ENCODE assay signal across 14 cellular contexts in the genomic region with DNA sequence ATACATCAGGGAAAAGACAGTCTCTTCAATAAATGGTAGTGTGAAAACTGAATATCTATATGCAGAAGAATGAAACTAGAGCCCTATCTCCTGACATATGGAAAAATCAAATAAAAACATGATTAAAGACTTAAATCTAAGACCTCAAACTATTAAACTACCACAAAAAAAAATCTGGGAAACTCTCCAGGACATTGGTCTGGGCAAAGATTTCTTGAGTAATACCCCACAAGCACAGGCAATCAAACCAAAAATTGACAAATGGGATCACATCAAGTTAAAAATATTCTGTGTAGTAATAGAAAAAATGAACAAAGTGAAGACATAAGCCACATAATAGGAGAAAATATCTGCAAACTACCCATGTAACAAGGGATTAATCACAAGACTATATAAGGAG.
DNase-seq lines count a peak whose midpoint lies in the region; ATAC-seq and TF ChIP-seq lines count a peak whose summit lies in the region.
"Had no signal": no experiment of that assay in that cellular context is flagged by ENCODE, and none has a peak within 500 bp of the region (broad histone marks: within the 10 kb centered on the region; RNA-seq: fewer than 3 reads in every experiment).

No MANE protein-coding gene starts in this region.

- TF ChIP-seq CTCF in foreskin keratinocyte (conservative IDR thresholded peaks at IDR 0.05), result no peak

- no peaks in the 10 kb centered on the region for H3K27me3 ChIP-seq in foreskin keratinocyte

- no peak for ATAC-seq in foreskin keratinocyte
- no peak for ATAC-seq in HG03520 (IDR thresholded peaks at IDR 0.05; ENCODE audit: unreplicated experiment)
- ATAC-seq: GM23338 had no signal

- H3K27ac ChIP-seq in foreskin keratinocyte, result no peak overlapping the region
- H3K27ac ChIP-seq: C4-2B had no signal

- no peaks in the 10 kb centered on the region for H3K4me1 ChIP-seq in foreskin keratinocyte
- H3K4me1 ChIP-seq: Caco-2 had no signal

- DNase-seq in EH (ENCODE audit: low read depth), result peak; percentile 15
- DNase-seq in amniotic epithelial cell (ENCODE audit: low read depth), result peak; percentile 13
- DNase-seq in fibroblast of peridontal ligament (ENCODE audit: extremely low read depth), result peak; percentile 77
- no peak for DNase-seq in AG20443 (ENCODE audit: low spot score)
- no peak for DNase-seq in foreskin keratinocyte
- DNase-seq: AML-193; Caco-2; CD4-positive, alpha-beta T cell; GDM1; HCEC 1CT; IMR-90 had no signal

Comparison
In these comparisons a context has a peak if more than half of its experiments do, and no peak if none do; other contexts are left out.
1. DNase-seq: peak in EH (single experiment), amniotic epithelial cell (single experiment) and fibroblast of peridontal ligament (single experiment); none in AG20443 (single experiment) and foreskin keratinocyte (0 of 2).